27 cellular contexts compared by ENCODE assay signal in genomic region chr9:92500725-92501124, GRCh38. TPM values are rescaled to one million over a fixed set of nuclear protein-coding genes. Genes with fewer than 3 reads are reported as not detected.
"Had no signal": no experiment of that assay in that cellular context is flagged by ENCODE, and none has a peak within 500 bp of the region (broad histone marks: within the 10 kb centered on the region; RNA-seq: fewer than 3 reads in every experiment).

No MANE protein-coding gene starts in this region.

- H3K9me3 ChIP-seq: SK-N-SH, uterus had no signal

- H3K36me3 ChIP-seq: uterus had no signal

- H3K4me3 Mint-ChIP-seq: activated naive CD8-positive, alpha-beta T cell treated with anti-CD3 and anti-CD28 coated beads for 36 hours; dendritic cell treated with granulocyte-macrophage colony-stimulating factor and Interleukin-4, amounts not matched to agents 40 ng/mL and 50 ng/mL, for 4 days; endodermal cell; memory B cell; natural killer cell; stimulated activated memory B cell treated with anti-CD40 and anti-IgM and Interleukin-4, amounts not matched to agents 10 μg/mL and 1 μg/mL and 100 μg/mL, for 72 hours; stimulated activated naive CD8-positive, alpha-beta T cell treated with anti-CD3 and anti-CD28 coated beads, Interleukin-15, amount 100 ng/mL, for 72 hours; T-helper 1 cell treated with Interleukin-12 subunit alpha and Interleukin-12 subunit beta and Interleukin-4 antibody, amounts not matched to agents 30 μg/mL and 1 μg/mL, for 36 hours; type B pancreatic cell had no signal

- H3K27ac Mint-ChIP-seq: activated naive CD8-positive, alpha-beta T cell treated with anti-CD3 and anti-CD28 coated beads for 36 hours; dendritic cell treated with granulocyte-macrophage colony-stimulating factor and Interleukin-4, amounts not matched to agents 40 ng/mL and 50 ng/mL, for 4 days; endodermal cell; memory B cell; natural killer cell; stimulated activated memory B cell treated with anti-CD40 and anti-IgM and Interleukin-4, amounts not matched to agents 10 μg/mL and 1 μg/mL and 100 μg/mL, for 72 hours; stimulated activated naive CD8-positive, alpha-beta T cell treated with anti-CD3 and anti-CD28 coated beads, Interleukin-15, amount 100 ng/mL, for 72 hours; T-helper 1 cell treated with Interleukin-12 subunit alpha and Interleukin-12 subunit beta and Interleukin-4 antibody, amounts not matched to agents 30 μg/mL and 1 μg/mL, for 36 hours; type B pancreatic cell had no signal

- H3K27me3 Mint-ChIP-seq: activated naive CD8-positive, alpha-beta T cell treated with anti-CD3 and anti-CD28 coated beads for 36 hours; dendritic cell treated with granulocyte-macrophage colony-stimulating factor and Interleukin-4, amounts not matched to agents 40 ng/mL and 50 ng/mL, for 4 days; memory B cell; stimulated activated memory B cell treated with anti-CD40 and anti-IgM and Interleukin-4, amounts not matched to agents 10 μg/mL and 1 μg/mL and 100 μg/mL, for 72 hours; stimulated activated naive CD8-positive, alpha-beta T cell treated with anti-CD3 and anti-CD28 coated beads, Interleukin-15, amount 100 ng/mL, for 72 hours; type B pancreatic cell had no signal

- ATAC-seq: esophagus mucosa; natural killer cell; stimulated activated memory B cell treated with anti-CD40 and anti-IgM and Interleukin-4, amounts not matched to agents 10 μg/mL and 1 μg/mL and 100 μg/mL, for 72 hours; stimulated activated naive CD8-positive, alpha-beta T cell treated with anti-CD3 and anti-CD28 coated beads, Interleukin-15, amount 100 ng/mL, for 72 hours had no signal

- H3K4me1 Mint-ChIP-seq: endodermal cell; memory B cell; natural killer cell; stimulated activated memory B cell treated with anti-CD40 and anti-IgM and Interleukin-4, amounts not matched to agents 10 μg/mL and 1 μg/mL and 100 μg/mL, for 72 hours; stimulated activated naive CD8-positive, alpha-beta T cell treated with anti-CD3 and anti-CD28 coated beads, Interleukin-15, amount 100 ng/mL, for 72 hours had no signal

- H3K36me3 Mint-ChIP-seq: activated naive CD8-positive, alpha-beta T cell treated with anti-CD3 and anti-CD28 coated beads for 36 hours; memory B cell; natural killer cell; stimulated activated memory B cell treated with anti-CD40 and anti-IgM and Interleukin-4, amounts not matched to agents 10 μg/mL and 1 μg/mL and 100 μg/mL, for 72 hours had no signal

- H3K4me3 ChIP-seq: smooth muscle cell, uterus had no signal

- H3K9me3 Mint-ChIP-seq: activated naive CD8-positive, alpha-beta T cell treated with anti-CD3 and anti-CD28 coated beads for 36 hours; dendritic cell treated with granulocyte-macrophage colony-stimulating factor and Interleukin-4, amounts not matched to agents 40 ng/mL and 50 ng/mL, for 4 days; endodermal cell; memory B cell; natural killer cell; stimulated activated memory B cell treated with anti-CD40 and anti-IgM and Interleukin-4, amounts not matched to agents 10 μg/mL and 1 μg/mL and 100 μg/mL, for 72 hours; stimulated activated naive CD8-positive, alpha-beta T cell treated with anti-CD3 and anti-CD28 coated beads, Interleukin-15, amount 100 ng/mL, for 72 hours; T-helper 1 cell treated with Interleukin-12 subunit alpha and Interleukin-12 subunit beta and Interleukin-4 antibody, amounts not matched to agents 30 μg/mL and 1 μg/mL, for 36 hours; type B pancreatic cell had no signal

- DNase-seq: activated CD4-positive, alpha-beta T cell treated with anti-CD3 and anti-CD28 coated beads for 4 hours; activated CD4-positive, alpha-beta T cell treated with anti-CD3 and anti-CD28 coated beads, Interleukin-2, amount 50 U/mL, for 4 hours; activated CD8-positive, alpha-beta memory T cell treated with anti-CD3 and anti-CD28 coated beads for 24 hours; activated effector memory CD4-positive, alpha-beta T cell treated with Interleukin-2 at 50 U/mL for 16 hours; activated naive CD4-positive, alpha-beta T cell treated with Interleukin-2 at 50 U/mL for 16 hours; activated naive CD8-positive, alpha-beta T cell treated with anti-CD3 and anti-CD28 coated beads for 36 hours; caudate nucleus; endodermal cell; natural killer cell; SK-N-SH; stimulated activated CD4-positive, alpha-beta T cell treated with anti-CD3 and anti-CD28 coated beads, Interleukin-1b, Interleukin-23, amount 100 ng/mL, for 48 hours; stimulated activated CD4-positive, alpha-beta T cell treated with anti-CD3 and anti-CD28 coated beads, Interleukin-4, amount 100 ng/mL, for 4 hours; stimulated activated CD8-positive, alpha-beta memory T cell treated with anti-CD3 and anti-CD28 coated beads, Interleukin-4, amount 100 ng/mL, for 48 hours; stimulated activated naive CD8-positive, alpha-beta T cell treated with anti-CD3 and anti-CD28 coated beads, Interleukin-15, amount 100 ng/mL, for 72 hours; SW 1271; T-helper 9 cell; uterus had no signal

- H3K27me3 ChIP-seq: foreskin keratinocyte, uterus had no signal

- H3K27ac ChIP-seq: VCaP had no signal

RNA-seq across cellular contexts. Expression of gene ASPN, which starts 18.4 kb away (rescaled TPM):
- total RNA-seq: activated naive CD8-positive, alpha-beta T cell treated with anti-CD3 and anti-CD28 coated beads for 36 hours; endodermal cell; foreskin keratinocyte; natural killer cell; renal cortical epithelial cell had no signal

RNA-seq across cellular contexts. Expression of gene ECM2, which starts 35.1 kb away (rescaled TPM):
- total RNA-seq: activated naive CD8-positive, alpha-beta T cell treated with anti-CD3 and anti-CD28 coated beads for 36 hours; natural killer cell had no signal
